Comparison of ENCODE assay signal across 16 cellular contexts in the genomic region with DNA sequence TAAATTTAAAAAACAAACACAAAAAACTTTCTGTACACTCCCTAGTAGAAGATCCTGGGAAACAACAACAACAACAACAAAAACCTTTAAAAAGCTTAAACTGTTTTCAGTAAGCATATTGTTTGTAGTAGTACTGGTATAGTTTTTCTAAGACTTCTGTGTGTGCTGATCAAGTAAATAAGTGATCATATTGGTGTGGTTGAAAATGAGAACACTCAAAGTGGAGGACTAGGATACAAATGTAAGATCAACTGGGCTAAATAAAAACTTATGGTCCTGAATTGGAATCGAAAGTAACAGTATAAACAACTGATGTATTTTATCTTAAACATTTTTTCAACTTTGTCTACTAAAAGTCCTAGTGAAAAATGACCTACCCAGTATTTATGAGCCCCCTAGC.
A peak's percentile ranks its signal among the peaks of the same experiment; 100 is the strongest.
DNase-seq lines count a peak whose midpoint lies in the region; ATAC-seq and TF ChIP-seq lines count a peak whose summit lies in the region.
"Had no signal": no experiment of that assay in that cellular context is flagged by ENCODE, and none has a peak within 500 bp of the region (broad histone marks: within the 10 kb centered on the region; RNA-seq: fewer than 3 reads in every experiment).

No MANE protein-coding gene starts in this region.

- TF ChIP-seq CTCF in right atrium auricular region (IDR thresholded peaks at IDR 0.05), result no peak

- CTCF ChIA-PET in activated CD4-positive, alpha-beta memory T cell treated with anti-CD3 and anti-CD28 coated beads, Interleukin-2, amount 10 ng/mL, durations not matched to agents 7 days and 5 days (lab: Charles Lee), result no interaction called here

- POLR2A ChIA-PET in activated CD4-positive, alpha-beta memory T cell treated with anti-CD3 and anti-CD28 coated beads, Interleukin-2, amount 10 ng/mL, durations not matched to agents 7 days and 5 days (lab: Charles Lee), result no interaction called here

- peaks cover 22% of the 10 kb centered on the region for H3K4me1 Mint-ChIP-seq in stimulated activated naive CD8-positive, alpha-beta T cell treated with anti-CD3 and anti-CD28 coated beads, Interleukin-15, Interleukin-2, amounts not matched to agents 100 ng/mL and 50 ng/mL, for 24 hours (ENCODE audit: low read depth)
- H3K4me1 Mint-ChIP-seq in activated CD4-positive, alpha-beta memory T cell treated with anti-CD3 and anti-CD28 coated beads, Interleukin-2, amount 10 ng/mL, durations not matched to agents 7 days and 5 days, result peaks cover 22% of the 10 kb centered on the region

- no peaks in the 10 kb centered on the region for H3K36me3 ChIP-seq in right atrium auricular region
- H3K36me3 ChIP-seq: HAP-1 had no signal

- no peaks in the 10 kb centered on the region for H3K27me3 Mint-ChIP-seq in stimulated activated naive CD8-positive, alpha-beta T cell treated with anti-CD3 and anti-CD28 coated beads, Interleukin-15, Interleukin-2, amounts not matched to agents 100 ng/mL and 50 ng/mL, for 24 hours
- no peaks in the 10 kb centered on the region for H3K27me3 Mint-ChIP-seq in activated CD4-positive, alpha-beta memory T cell treated with anti-CD3 and anti-CD28 coated beads, Interleukin-2, amount 10 ng/mL, durations not matched to agents 7 days and 5 days

- no peaks in the 10 kb centered on the region for H3K4me1 ChIP-seq in right atrium auricular region
- H3K4me1 ChIP-seq: HAP-1 had no signal

- DNase-seq in stimulated activated naive CD8-positive, alpha-beta T cell treated with anti-CD3 and anti-CD28 coated beads, Interleukin-15, Interleukin-2, amounts not matched to agents 100 U/mL and 50 U/mL, for 24 hours, result no peak
- no peak for DNase-seq in activated CD4-positive, alpha-beta memory T cell treated with anti-CD3 and anti-CD28 coated beads, Interleukin-2, amount 10 ng/mL, durations not matched to agents 7 days and 5 days
- DNase-seq in right atrium auricular region (ENCODE audit: low spot score), result no peak
- DNase-seq in NCI-H2171 (lab: John Stamatoyannopoulos, UW), result no peak
- no peak for DNase-seq in cerebellum (ENCODE audit: low spot score)
- DNase-seq: ACHN, NCI-H1048, NCI-H146, NCI-H2081 treated with DMSO at 0.1 percent for 48 hours, NCI-H226, NCI-H526 treated with DMSO at 0.1 percent for 48 hours, PC-3 had no signal

- H3K27ac ChIP-seq in right atrium auricular region, result no peak overlapping the region
- H3K27ac ChIP-seq: HL-60 had no signal

- H3K9me3 ChIP-seq in right atrium auricular region, result peaks cover 0 to 20% of the 10 kb centered on the region in 2 donors
- H3K9me3 ChIP-seq: HAP-1 had no signal

- ATAC-seq in stimulated activated naive CD8-positive, alpha-beta T cell treated with anti-CD3 and anti-CD28 coated beads, Interleukin-15, Interleukin-2, amounts not matched to agents 100 U/mL and 50 U/mL, for 24 hours, result no peak
- ATAC-seq in HG02798 (IDR thresholded peaks at IDR 0.05; ENCODE audit: poor library complexity, unreplicated experiment), result peak; percentile 54
- ATAC-seq: PC-3 had no signal

- H3K27me3 ChIP-seq in right atrium auricular region, result no peaks in the 10 kb centered on the region

- peaks cover 12% of the 10 kb centered on the region for H3K9me3 Mint-ChIP-seq in stimulated activated naive CD8-positive, alpha-beta T cell treated with anti-CD3 and anti-CD28 coated beads, Interleukin-15, Interleukin-2, amounts not matched to agents 100 ng/mL and 50 ng/mL, for 24 hours
- peaks cover 8% of the 10 kb centered on the region for H3K9me3 Mint-ChIP-seq in activated CD4-positive, alpha-beta memory T cell treated with anti-CD3 and anti-CD28 coated beads, Interleukin-2, amount 10 ng/mL, durations not matched to agents 7 days and 5 days

- H3K36me3 Mint-ChIP-seq in stimulated activated naive CD8-positive, alpha-beta T cell treated with anti-CD3 and anti-CD28 coated beads, Interleukin-15, Interleukin-2, amounts not matched to agents 100 ng/mL and 50 ng/mL, for 24 hours (ENCODE audit: low read depth), result peaks cover 6% of the 10 kb centered on the region
- H3K36me3 Mint-ChIP-seq in activated CD4-positive, alpha-beta memory T cell treated with anti-CD3 and anti-CD28 coated beads, Interleukin-2, amount 10 ng/mL, durations not matched to agents 7 days and 5 days (ENCODE audit: low read depth), result peaks cover 8% of the 10 kb centered on the region

- H3K4me3 Mint-ChIP-seq in stimulated activated naive CD8-positive, alpha-beta T cell treated with anti-CD3 and anti-CD28 coated beads, Interleukin-15, Interleukin-2, amounts not matched to agents 100 ng/mL and 50 ng/mL, for 24 hours, result no peak overlapping the region
- H3K4me3 Mint-ChIP-seq in activated CD4-positive, alpha-beta memory T cell treated with anti-CD3 and anti-CD28 coated beads, Interleukin-2, amount 10 ng/mL, durations not matched to agents 7 days and 5 days, result peak overlapping the region; percentile 48

- H3K27ac Mint-ChIP-seq in stimulated activated naive CD8-positive, alpha-beta T cell treated with anti-CD3 and anti-CD28 coated beads, Interleukin-15, Interleukin-2, amounts not matched to agents 100 ng/mL and 50 ng/mL, for 24 hours, result peak overlapping the region; percentile 70
- peak overlapping the region; percentile 23 for H3K27ac Mint-ChIP-seq in activated CD4-positive, alpha-beta memory T cell treated with anti-CD3 and anti-CD28 coated beads, Interleukin-2, amount 10 ng/mL, durations not matched to agents 7 days and 5 days

- no peak overlapping the region for H3K4me3 ChIP-seq in right atrium auricular region
- H3K4me3 ChIP-seq: HAP-1 had no signal
